ENCODE assay signal across 10 cellular contexts in the genomic region with DNA sequence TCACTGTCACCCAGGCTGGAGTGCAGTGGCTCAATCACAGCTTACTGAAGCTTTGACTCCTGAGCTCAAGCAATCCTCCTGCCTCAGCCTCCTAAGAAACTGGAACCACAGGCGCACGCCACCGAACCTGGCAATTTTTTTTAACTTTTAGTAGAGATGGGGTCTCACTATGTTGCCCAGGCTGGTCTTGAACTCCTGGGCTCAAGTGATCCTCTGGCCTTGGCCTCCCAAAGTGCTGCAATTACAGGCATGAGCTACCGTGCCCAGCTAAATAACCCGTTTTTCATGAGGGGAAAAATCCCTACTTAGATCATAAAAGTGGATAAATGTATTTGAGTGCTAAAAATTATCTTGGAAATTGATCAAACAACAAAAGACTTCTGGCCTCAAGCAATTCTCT.
A peak's percentile ranks its signal among the peaks of the same experiment; 100 is the strongest.
DNase-seq lines count a peak whose midpoint lies in the region; ATAC-seq and TF ChIP-seq lines count a peak whose summit lies in the region.
"Had no signal": no experiment of that assay in that cellular context is flagged by ENCODE, and none has a peak within 500 bp of the region (broad histone marks: within the 10 kb centered on the region; RNA-seq: fewer than 3 reads in every experiment).

No MANE protein-coding gene starts in this region.

- intact Hi-C loops in body of pancreas (cut with DNase I) = loop anchor here (10.0 kb wide), 1 partner anchor 92 kb away; no protein-coding TSS in a partner anchor
- intact Hi-C loops in CD8-positive, alpha-beta T cell (cut with DNase I, micrococcal nuclease) = loop anchor here in 1 of 2 experiments (5.0 kb wide), 1 partner anchor 655 kb away; no protein-coding TSS in a partner anchor

- H3K36me3 ChIP-seq in mesenchymal stem cell (ENCODE audit: control insufficient read depth in 1 of 2, insufficient read depth in 2 of 2, low read depth in 1 of 2, low read length in 2 of 2) = peaks cover 16 to 26% of the 10 kb centered on the region in 2 experiments
- H3K36me3 ChIP-seq in body of pancreas (replicated peaks in 1 of 2; ENCODE audit: insufficient read depth in 1 of 2, low read depth in 2 of 2) = no peaks in the 10 kb centered on the region
- no peaks in the 10 kb centered on the region for H3K36me3 ChIP-seq in CD8-positive, alpha-beta T cell (ENCODE audit: insufficient read depth, low read length)

- no peak overlapping the region for H3K4me2 ChIP-seq in mesenchymal stem cell (ENCODE audit: low read length, poor library complexity, severe bottlenecking)

- H3K14ac ChIP-seq in mesenchymal stem cell (ENCODE audit: low read length in 2 of 2) = no peak overlapping the region

- CTCF ChIA-PET in CD8-positive, alpha-beta T cell (lab: Charles Lee) = interaction anchor here (1.0 to 1.5 kb wide), 2 partner anchors 9 to 10 kb away, joined by 3 to 4 read pairs; no protein-coding TSS in a partner anchor

- no peaks in the 10 kb centered on the region for H3K4me1 Mint-ChIP-seq in CD8-positive, alpha-beta T cell (ENCODE audit: low read depth)
- H3K4me1 Mint-ChIP-seq: CD4-positive, alpha-beta memory T cell had no signal

- no peak overlapping the region for H3K27ac Mint-ChIP-seq in CD8-positive, alpha-beta T cell
- H3K27ac Mint-ChIP-seq: CD4-positive, alpha-beta memory T cell had no signal

- no peak overlapping the region for H2BK15ac ChIP-seq in mesenchymal stem cell (ENCODE audit: low read depth, poor library complexity, severe bottlenecking)

- TF ChIP-seq CTCF in VCaP (conservative IDR thresholded peaks at IDR 0.05) (no peak), body of pancreas (IDR thresholded peaks at IDR 0.05) (no peak)
- TF ChIP-seq CTCF in CD8-positive, alpha-beta T cell (IDR thresholded peaks at IDR 0.05) = no peak

- H3K4me3 ChIP-seq in mesenchymal stem cell (ENCODE audit: insufficient read depth in 1 of 2, low read depth in 1 of 2, low read length in 2 of 2) (no peak overlapping the region), body of pancreas (no peak overlapping the region)
- H3K4me3 ChIP-seq in CD8-positive, alpha-beta T cell (ENCODE audit: low read depth, low read length) = no peak overlapping the region
- H3K4me3 ChIP-seq: GM23248 had no signal

- H3K27me3 Mint-ChIP-seq in CD8-positive, alpha-beta T cell (ENCODE audit: low read depth) = no peaks in the 10 kb centered on the region

- H3K9me3 Mint-ChIP-seq in CD8-positive, alpha-beta T cell = no peaks in the 10 kb centered on the region
- H3K9me3 Mint-ChIP-seq: CD4-positive, alpha-beta memory T cell had no signal

- H2AK5ac ChIP-seq in mesenchymal stem cell (ENCODE audit: low read length, severe bottlenecking) = no peak overlapping the region

- H3K27ac ChIP-seq in VCaP = peak overlapping the region; percentile 94; the same call in 1 of the 2 replicates
- H3K27ac ChIP-seq in mesenchymal stem cell (ENCODE audit: low read length, poor library complexity, severe bottlenecking) = no peak overlapping the region
- no peak overlapping the region for H3K27ac ChIP-seq in body of pancreas
- H3K27ac ChIP-seq in CD8-positive, alpha-beta T cell (ENCODE audit: low read depth, low read length) = no peak overlapping the region
- H3K27ac ChIP-seq: GM23248 had no signal

- no peak overlapping the region for H3K4ac ChIP-seq in mesenchymal stem cell (ENCODE audit: low read depth in 1 of 2, low read length in 2 of 2)

- H3K4me3 Mint-ChIP-seq in CD8-positive, alpha-beta T cell = no peak overlapping the region
- H3K4me3 Mint-ChIP-seq: CD4-positive, alpha-beta memory T cell had no signal

- TF ChIP-seq POLR2A in body of pancreas (IDR thresholded peaks at IDR 0.05) = no peak

- no peaks in the 10 kb centered on the region for H3K9me3 ChIP-seq in mesenchymal stem cell (ENCODE audit: control insufficient read depth, low read length)
- no peaks in the 10 kb centered on the region for H3K9me3 ChIP-seq in body of pancreas
- H3K9me3 ChIP-seq in CD8-positive, alpha-beta T cell (ENCODE audit: low read length) = no peaks in the 10 kb centered on the region
- H3K9me3 ChIP-seq: Caco-2 had no signal

- H3K27me3 ChIP-seq in mesenchymal stem cell (ENCODE audit: control insufficient read depth in 1 of 2, insufficient read depth in 1 of 2, low read length in 2 of 2) = no peaks in the 10 kb centered on the region
- no peaks in the 10 kb centered on the region for H3K27me3 ChIP-seq in body of pancreas
- H3K27me3 ChIP-seq in CD8-positive, alpha-beta T cell (ENCODE audit: insufficient read depth, low read length) = no peaks in the 10 kb centered on the region

- H3K79me1 ChIP-seq in mesenchymal stem cell (replicated peaks; ENCODE audit: low read length, poor library complexity, severe bottlenecking) = peaks cover 3% of the 10 kb centered on the region

- H2BK120ac ChIP-seq in mesenchymal stem cell (ENCODE audit: low read depth, low read length) = no peak overlapping the region

- no peak overlapping the region for H4K91ac ChIP-seq in mesenchymal stem cell (ENCODE audit: low read length)

- no peak for DNase-seq in mesenchymal stem cell
- no peak for DNase-seq in body of pancreas
- DNase-seq in CD8-positive, alpha-beta T cell = no peak
- no peak for DNase-seq in NCI-H2196 treated with DMSO at 0.1 percent for 48 hours (lab: John Stamatoyannopoulos, UW; ENCODE audit: unreplicated experiment)
- DNase-seq: C1 segment of cervical spinal cord; CD4-positive, alpha-beta memory T cell had no signal

- POLR2A ChIA-PET in CD8-positive, alpha-beta T cell (lab: Charles Lee) = no interaction called here

- H2BK12ac ChIP-seq in mesenchymal stem cell (ENCODE audit: low read length in 2 of 2) = no peak overlapping the region

- ATAC-seq in GM19395 (IDR thresholded peaks at IDR 0.05; ENCODE audit: unreplicated experiment) = peak; percentile 15
- ATAC-seq in body of pancreas = no peak
- ATAC-seq in CD8-positive, alpha-beta T cell = no peak

- no peak overlapping the region for H2AFZ ChIP-seq in mesenchymal stem cell (ENCODE audit: low read depth, low read length)
- H2AFZ ChIP-seq: GM23248 had no signal

- H3K4me1 ChIP-seq in mesenchymal stem cell (ENCODE audit: control insufficient read depth, insufficient read depth, low read depth, low read length) (no peaks in the 10 kb centered on the region), body of pancreas (no peaks in the 10 kb centered on the region)
- H3K4me1 ChIP-seq in CD8-positive, alpha-beta T cell (ENCODE audit: insufficient read depth, low read length) = no peaks in the 10 kb centered on the region

- H4K8ac ChIP-seq in mesenchymal stem cell (ENCODE audit: low read length) = no peak overlapping the region

- peak overlapping the region; percentile 23 for H3K9ac ChIP-seq in mesenchymal stem cell (ENCODE audit: low read length)
- H3K9ac ChIP-seq: GM23248 had no signal

- H2BK5ac ChIP-seq in mesenchymal stem cell (ENCODE audit: low read depth, low read length, poor library complexity, severe bottlenecking) = no peak overlapping the region

- H3K23ac ChIP-seq in mesenchymal stem cell (ENCODE audit: low read length in 2 of 2) = no peak overlapping the region

- H3K18ac ChIP-seq in mesenchymal stem cell (ENCODE audit: low read depth in 1 of 2, low read length in 2 of 2) = no peak overlapping the region

- 97% methylated on average over 3 of the region's 5 CpGs for WGBS in mesenchymal stem cell
- WGBS in body of pancreas, 2 donors = 41 to 61% methylated on average over 5 of the region's 5 CpGs

- no peaks in the 10 kb centered on the region for H3K36me3 Mint-ChIP-seq in CD8-positive, alpha-beta T cell
- H3K36me3 Mint-ChIP-seq: CD4-positive, alpha-beta memory T cell had no signal
